Comparison of ENCODE assay signal across 1 cellular context in the genomic region with DNA sequence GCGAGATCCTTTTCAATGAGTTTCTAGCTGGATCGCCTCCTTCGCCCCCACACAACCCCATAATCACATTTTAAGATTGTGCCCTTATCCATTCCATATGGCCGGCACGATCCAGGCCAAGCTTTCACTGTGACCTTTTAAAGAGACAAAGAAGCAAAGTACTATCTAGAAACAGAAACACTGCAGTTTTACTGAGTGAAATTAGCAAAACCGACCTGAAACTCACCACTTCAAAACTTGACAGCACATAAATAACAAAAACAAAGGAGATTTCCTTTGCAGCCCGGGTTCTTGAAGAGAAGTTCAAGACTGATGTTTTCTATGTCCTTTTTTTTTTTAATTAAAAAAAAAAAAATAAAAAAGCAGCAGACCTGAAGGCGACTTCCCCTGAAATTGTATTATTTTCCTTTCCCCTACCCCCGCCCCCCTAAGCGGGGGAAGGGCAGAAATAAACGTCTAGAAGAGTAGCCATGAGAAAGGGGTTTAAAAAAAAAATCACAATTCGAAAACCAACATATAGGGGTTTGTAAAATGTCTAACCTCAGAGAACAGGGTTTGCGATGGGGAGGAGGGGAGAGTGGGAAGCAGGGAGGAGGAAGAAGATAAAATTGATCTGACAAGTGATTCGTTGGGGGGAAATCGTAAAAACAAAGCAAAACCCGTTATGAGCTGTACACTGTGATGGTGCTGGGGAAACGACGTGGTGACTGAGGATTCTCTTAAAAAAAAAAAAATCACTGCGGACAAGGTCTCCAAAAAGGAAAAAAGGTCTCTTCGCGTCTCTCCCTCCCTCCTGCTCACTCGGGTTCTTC.
TF ChIP-seq lines count a peak whose summit lies in the region.

No MANE protein-coding gene starts in this region.

TF ChIP-seq in HCT116, 20 proteins besides CTCF, POLR2A, EP300 and RAD21 (continued from another document):
- TF ChIP-seq ELF1 (IDR thresholded peaks at IDR 0.05; ENCODE audit: borderline replicate concordance, low read depth) (no peak), CBX3 (IDR thresholded peaks at IDR 0.05; ENCODE audit: low read depth) (peak; percentile 38; the same call in 1 of the 2 replicates), ZFX (IDR thresholded peaks at IDR 0.05) (no peak), YY1 (IDR thresholded peaks at IDR 0.05; ENCODE audit: extremely low read depth, insufficient replicate concordance, low read depth, low read length) (peak; percentile 79), TCF7L2 (IDR thresholded peaks at IDR 0.05; ENCODE audit: borderline replicate concordance, extremely low read depth, insufficient read depth, insufficient read length) (no peak), EGR1 (IDR thresholded peaks at IDR 0.05; ENCODE audit: low read depth) (peak; percentile 57; the same call in 1 of the 2 replicates), CEBPB (IDR thresholded peaks at IDR 0.05; ENCODE audit: low read depth) (0 out of 2 replicates have a peak, but pooled peaks have one; percentile 15), FOSL1 (IDR thresholded peaks at IDR 0.05; ENCODE audit: low read depth) (no peak), SP1 (IDR thresholded peaks at IDR 0.05; ENCODE audit: low read depth) (peak; percentile 89), EZH2 (IDR thresholded peaks at IDR 0.05) (no peak), JUND (IDR thresholded peaks at IDR 0.05) (peak; percentile 56; the same call in 1 of the 2 replicates)
- TF ChIP-seq, protein P1, sequence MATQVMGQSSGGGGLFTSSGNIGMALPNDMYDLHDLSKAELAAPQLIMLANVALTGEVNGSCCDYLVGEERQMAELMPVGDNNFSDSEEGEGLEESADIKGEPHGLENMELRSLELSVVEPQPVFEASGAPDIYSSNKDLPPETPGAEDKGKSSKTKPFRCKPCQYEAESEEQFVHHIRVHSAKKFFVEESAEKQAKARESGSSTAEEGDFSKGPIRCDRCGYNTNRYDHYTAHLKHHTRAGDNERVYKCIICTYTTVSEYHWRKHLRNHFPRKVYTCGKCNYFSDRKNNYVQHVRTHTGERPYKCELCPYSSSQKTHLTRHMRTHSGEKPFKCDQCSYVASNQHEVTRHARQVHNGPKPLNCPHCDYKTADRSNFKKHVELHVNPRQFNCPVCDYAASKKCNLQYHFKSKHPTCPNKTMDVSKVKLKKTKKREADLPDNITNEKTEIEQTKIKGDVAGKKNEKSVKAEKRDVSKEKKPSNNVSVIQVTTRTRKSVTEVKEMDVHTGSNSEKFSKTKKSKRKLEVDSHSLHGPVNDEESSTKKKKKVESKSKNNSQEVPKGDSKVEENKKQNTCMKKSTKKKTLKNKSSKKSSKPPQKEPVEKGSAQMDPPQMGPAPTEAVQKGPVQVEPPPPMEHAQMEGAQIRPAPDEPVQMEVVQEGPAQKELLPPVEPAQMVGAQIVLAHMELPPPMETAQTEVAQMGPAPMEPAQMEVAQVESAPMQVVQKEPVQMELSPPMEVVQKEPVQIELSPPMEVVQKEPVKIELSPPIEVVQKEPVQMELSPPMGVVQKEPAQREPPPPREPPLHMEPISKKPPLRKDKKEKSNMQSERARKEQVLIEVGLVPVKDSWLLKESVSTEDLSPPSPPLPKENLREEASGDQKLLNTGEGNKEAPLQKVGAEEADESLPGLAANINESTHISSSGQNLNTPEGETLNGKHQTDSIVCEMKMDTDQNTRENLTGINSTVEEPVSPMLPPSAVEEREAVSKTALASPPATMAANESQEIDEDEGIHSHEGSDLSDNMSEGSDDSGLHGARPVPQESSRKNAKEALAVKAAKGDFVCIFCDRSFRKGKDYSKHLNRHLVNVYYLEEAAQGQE (IDR thresholded peaks at IDR 0.05; ENCODE audit: low read depth), result no peak
- TF ChIP-seq, protein P2, sequence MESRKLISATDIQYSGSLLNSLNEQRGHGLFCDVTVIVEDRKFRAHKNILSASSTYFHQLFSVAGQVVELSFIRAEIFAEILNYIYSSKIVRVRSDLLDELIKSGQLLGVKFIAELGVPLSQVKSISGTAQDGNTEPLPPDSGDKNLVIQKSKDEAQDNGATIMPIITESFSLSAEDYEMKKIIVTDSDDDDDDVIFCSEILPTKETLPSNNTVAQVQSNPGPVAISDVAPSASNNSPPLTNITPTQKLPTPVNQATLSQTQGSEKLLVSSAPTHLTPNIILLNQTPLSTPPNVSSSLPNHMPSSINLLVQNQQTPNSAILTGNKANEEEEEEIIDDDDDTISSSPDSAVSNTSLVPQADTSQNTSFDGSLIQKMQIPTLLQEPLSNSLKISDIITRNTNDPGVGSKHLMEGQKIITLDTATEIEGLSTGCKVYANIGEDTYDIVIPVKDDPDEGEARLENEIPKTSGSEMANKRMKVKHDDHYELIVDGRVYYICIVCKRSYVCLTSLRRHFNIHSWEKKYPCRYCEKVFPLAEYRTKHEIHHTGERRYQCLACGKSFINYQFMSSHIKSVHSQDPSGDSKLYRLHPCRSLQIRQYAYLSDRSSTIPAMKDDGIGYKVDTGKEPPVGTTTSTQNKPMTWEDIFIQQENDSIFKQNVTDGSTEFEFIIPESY (IDR thresholded peaks at IDR 0.05; ENCODE audit: extremely low read depth, insufficient replicate concordance, low read length), result no peak
- TF ChIP-seq, protein P3, sequence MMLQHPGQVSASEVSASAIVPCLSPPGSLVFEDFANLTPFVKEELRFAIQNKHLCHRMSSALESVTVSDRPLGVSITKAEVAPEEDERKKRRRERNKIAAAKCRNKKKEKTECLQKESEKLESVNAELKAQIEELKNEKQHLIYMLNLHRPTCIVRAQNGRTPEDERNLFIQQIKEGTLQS (IDR thresholded peaks at IDR 0.05), result no peak
- TF ChIP-seq, protein P4, sequence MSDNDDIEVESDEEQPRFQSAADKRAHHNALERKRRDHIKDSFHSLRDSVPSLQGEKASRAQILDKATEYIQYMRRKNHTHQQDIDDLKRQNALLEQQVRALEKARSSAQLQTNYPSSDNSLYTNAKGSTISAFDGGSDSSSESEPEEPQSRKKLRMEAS (IDR thresholded peaks at IDR 0.05), result peak; percentile 50; the same call in 1 of the 2 replicates
